Comparison of ENCODE assay signal across 23 cellular contexts in the genomic region with DNA sequence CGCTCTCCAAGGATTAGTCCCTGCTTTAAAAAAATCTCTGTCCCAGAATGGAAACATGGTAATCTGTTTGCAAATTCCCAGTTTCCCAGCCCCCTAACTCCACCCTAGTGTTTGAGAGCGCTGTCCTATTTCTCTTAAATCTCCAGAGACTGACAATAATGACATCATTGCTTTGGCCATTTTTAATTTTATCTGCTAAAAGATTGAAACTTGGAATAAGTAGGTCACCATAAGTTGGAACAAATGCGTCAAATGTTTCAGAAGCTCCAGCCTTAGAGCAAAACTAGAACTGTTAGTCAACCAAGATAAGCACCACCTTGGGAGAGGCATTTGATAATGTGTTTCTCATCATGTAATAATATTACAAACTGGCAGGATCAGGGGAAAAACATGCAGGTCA. TPM values are rescaled to one million over a fixed set of nuclear protein-coding genes. Genes with fewer than 3 reads are reported as not detected.
DNase-seq lines count a peak whose midpoint lies in the region; ATAC-seq and TF ChIP-seq lines count a peak whose summit lies in the region.
"Had no signal": no experiment of that assay in that cellular context is flagged by ENCODE, and none has a peak within 500 bp of the region (broad histone marks: within the 10 kb centered on the region; RNA-seq: fewer than 3 reads in every experiment).

No MANE protein-coding gene starts in this region.

- no peak overlapping the region for H3K27ac ChIP-seq in right cardiac atrium (ENCODE audit: low read length)
- H3K27ac ChIP-seq: sigmoid colon, SJSA1, upper lobe of right lung had no signal

- no peak for DNase-seq in Right ventricle myocardium inferior (ENCODE audit: missing footprints)
- DNase-seq in cardiac septum (ENCODE audit: low spot score) = no peak
- peak; percentile 66 for DNase-seq in fibroblast of mammary gland (ENCODE audit: low read depth)
- DNase-seq in right cardiac atrium = peak in 1 of 3 donors; percentile 22
- no peak for DNase-seq in medulla oblongata (ENCODE audit: extremely low spot score)
- no peak for DNase-seq in activated CD8-positive, alpha-beta memory T cell treated with anti-CD3 and anti-CD28 coated beads for 24 hours
- no peak for DNase-seq in SHP77 treated with DMSO at 0.1 percent for 48 hours (lab: John Stamatoyannopoulos, UW)
- DNase-seq in foreskin fibroblast = no peak
- DNase-seq: 8988T; activated CD4-positive, alpha-beta T cell treated with anti-CD3 and anti-CD28 coated beads for 48 hours; activated gamma-delta T cell; activated T-cell treated with anti-CD3 and anti-CD28 coated beads for 4 hours; Calu3; DMS79; GDM1; Karpas-422; NCI-H1436 treated with DMSO at 0.1 percent for 48 hours; NCI-H2081 treated with DMSO at 0.1 percent for 48 hours; sigmoid colon; stimulated activated CD4-positive, alpha-beta T cell treated with anti-CD3 and anti-CD28 coated beads, Interleukin-4, amount 100 ng/mL, for 4 hours; T1000; upper lobe of right lung had no signal

- ATAC-seq in Right ventricle myocardium inferior = peak; percentile 94
- peak; percentile 93 for ATAC-seq in right cardiac atrium
- ATAC-seq: upper lobe of right lung had no signal

- H3K4me3 ChIP-seq in fibroblast of mammary gland (ENCODE audit: control insufficient read depth, low read depth, low read length) = no peak overlapping the region
- no peak overlapping the region for H3K4me3 ChIP-seq in right cardiac atrium (ENCODE audit: low read length)
- H3K4me3 ChIP-seq in foreskin fibroblast (ENCODE audit: low read depth in 1 of 2, low read length in 2 of 2) = no peak overlapping the region
- H3K4me3 ChIP-seq: sigmoid colon, SJSA1, upper lobe of right lung had no signal

- 63% methylated on average over 3 of the region's 3 CpGs for WGBS in right cardiac atrium

- no peaks in the 10 kb centered on the region for H3K4me1 ChIP-seq in right cardiac atrium (ENCODE audit: control insufficient read depth, insufficient read depth, low read length)
- H3K4me1 ChIP-seq: SJSA1, upper lobe of right lung had no signal

- TF ChIP-seq CTCF in fibroblast of mammary gland (conservative IDR thresholded peaks at IDR 0.05; ENCODE audit: control insufficient read depth, insufficient read depth, low read depth, low read length) (no peak), foreskin fibroblast (IDR thresholded peaks at IDR 0.05; ENCODE audit: low read depth, low read length) (no peak)

- H3K9me3 ChIP-seq in right cardiac atrium (ENCODE audit: control insufficient read depth, low read length) = no peaks in the 10 kb centered on the region
- H3K9me3 ChIP-seq: sigmoid colon, SJSA1, upper lobe of right lung had no signal

- no peaks in the 10 kb centered on the region for H3K27me3 ChIP-seq in right cardiac atrium (ENCODE audit: control insufficient read depth, insufficient read depth)
- H3K27me3 ChIP-seq: sigmoid colon, SJSA1, upper lobe of right lung had no signal

- intact Hi-C loops in Right ventricle myocardium inferior (cut with DNase I) = no loop called here
- intact Hi-C loops in cardiac septum (cut with DNase I) = no loop called here
- intact Hi-C loops in right cardiac atrium (cut with DNase I) = no loop called here

RNA-seq across cellular contexts. Expression of gene MB21D2, which starts 25.7 kb away (rescaled TPM):
- 2.1 TPM for total RNA-seq in Right ventricle myocardium inferior
- total RNA-seq in cardiac septum = 3.2 TPM
- total RNA-seq in right cardiac atrium = 1 to 10 TPM; 3.1 to 3.9 (median 3.7) TPM
- polyA plus RNA-seq in right cardiac atrium = 1.3 TPM
